Comparison of ENCODE assay signal across 1 cellular context in genomic region chr14:33906968-33907367, GRCh38.
TF ChIP-seq lines count a peak whose summit lies in the region.

No MANE protein-coding gene starts in this region.

TF ChIP-seq in HepG2, 621 proteins besides CTCF, POLR2A, EP300 and RAD21 (continued from another document):
- peak in 1 of 2 experiments; percentile 27; a peak in 1 of 4 replicates for TF ChIP-seq ATF4 (CRISPR knock-in tag; IDR thresholded peaks at IDR 0.05)
- TF ChIP-seq ZNF496 (CRISPR knock-in tag; IDR thresholded peaks at IDR 0.05; ENCODE audit: insufficient replicate concordance): no peak
- peak; percentile 73 for TF ChIP-seq TCF7 (IDR thresholded peaks at IDR 0.05; ENCODE audit: low read depth)
- peak; percentile 68 for TF ChIP-seq PBX2 (CRISPR knock-in tag; IDR thresholded peaks at IDR 0.05)
- no peak for TF ChIP-seq ZMAT5 (CRISPR knock-in tag; IDR thresholded peaks at IDR 0.05; ENCODE audit: borderline replicate concordance, low read depth)
- peak; percentile 80; the same call in 1 of the 2 replicates for TF ChIP-seq AHDC1 (CRISPR knock-in tag; IDR thresholded peaks at IDR 0.05; ENCODE audit: borderline replicate concordance)
- no peak for TF ChIP-seq CEBPB (IDR thresholded peaks at IDR 0.05; ENCODE audit: borderline replicate concordance, low read depth, low read length)
- TF ChIP-seq MTF2 (CRISPR knock-in tag; IDR thresholded peaks at IDR 0.05; ENCODE audit: borderline replicate concordance): 0 out of 2 replicates have a peak, but pooled peaks have one; percentile 27
- no peak for TF ChIP-seq BHLHE40 (IDR thresholded peaks at IDR 0.05; ENCODE audit: low read length)
- peak; percentile 90 for TF ChIP-seq ELF3 (CRISPR knock-in tag; IDR thresholded peaks at IDR 0.05)
- 0 out of 2 replicates have a peak, but pooled peaks have one; percentile 51 for TF ChIP-seq ZNF816 (CRISPR knock-in tag; IDR thresholded peaks at IDR 0.05; ENCODE audit: borderline replicate concordance)
- no peak for TF ChIP-seq PAF1 (CRISPR knock-in tag; IDR thresholded peaks at IDR 0.05)
- TF ChIP-seq SNAI1 (CRISPR knock-in tag; IDR thresholded peaks at IDR 0.05; ENCODE audit: borderline replicate concordance): no peak
- peak; percentile 21; the same call in 1 of the 2 replicates for TF ChIP-seq SAP130 (CRISPR knock-in tag; IDR thresholded peaks at IDR 0.05; ENCODE audit: low read depth)
- TF ChIP-seq MED1 (CRISPR knock-in tag; IDR thresholded peaks at IDR 0.05): peak; percentile 41; the same call in 1 of the 2 replicates
